10 cellular contexts compared by ENCODE assay signal in genomic region chr9:130368631-130369103, GRCh38.
DNase-seq lines count a peak whose midpoint lies in the region; FAIRE-seq and TF ChIP-seq lines count a peak whose summit lies in the region.
"Had no signal": no experiment of that assay in that cellular context is flagged by ENCODE, and none has a peak within 500 bp of the region (broad histone marks: within the 10 kb centered on the region; RNA-seq: fewer than 3 reads in every experiment).

No MANE protein-coding gene starts in this region.

- no peak overlapping the region for H2AFZ ChIP-seq in endothelial cell of umbilical vein (ENCODE audit: low read depth, low read length)
- no peak overlapping the region for H2AFZ ChIP-seq in smooth muscle cell (ENCODE audit: low read depth)

- FAIRE-seq in endothelial cell of umbilical vein (lab: Jason Lieb, UNC) = peak; percentile 42
- no peak for FAIRE-seq in urothelium cell line (lab: Jason Lieb, UNC)

- intact Hi-C loops in MCF 10A (cut with micrococcal nuclease) = no loop called here
- intact Hi-C loops in breast epithelium (cut with DNase I; ENCODE audit: low total_unique reads) = no loop called here
- intact Hi-C loops in endothelial cell of umbilical vein (cut with micrococcal nuclease) = no loop called here

- no TSS peak for BruUV-seq in MCF 10A (replicated peaks; lab: Mats Ljungman, UMichigan)
- no TSS peak for BruUV-seq in endothelial cell of umbilical vein (replicated peaks; lab: Mats Ljungman, UMichigan)

- H3K9ac ChIP-seq in endothelial cell of umbilical vein (replicated peaks; ENCODE audit: extremely low read depth, insufficient read depth, low read length) (no peak overlapping the region), smooth muscle cell (ENCODE audit: low read depth) (no peak overlapping the region)

- H3K79me2 ChIP-seq in endothelial cell of umbilical vein (ENCODE audit: control insufficient read depth, insufficient read depth, low read length) (no peaks in the 10 kb centered on the region), smooth muscle cell (ENCODE audit: low read depth) (no peaks in the 10 kb centered on the region)

- no peaks in the 10 kb centered on the region for H3F3A ChIP-seq in smooth muscle cell (ENCODE audit: low read depth)

- no peak overlapping the region for H3K4me2 ChIP-seq in endothelial cell of umbilical vein (ENCODE audit: insufficient read depth, low read length)
- no peak overlapping the region for H3K4me2 ChIP-seq in smooth muscle cell

- H3K36me3 ChIP-seq in breast epithelium = no peaks in the 10 kb centered on the region
- no peaks in the 10 kb centered on the region for H3K36me3 ChIP-seq in endothelial cell of umbilical vein (ENCODE audit: control insufficient read depth in 2 of 2, extremely low read depth in 1 of 2, insufficient read depth in 2 of 2, low read length in 2 of 2)
- no peaks in the 10 kb centered on the region for H3K36me3 ChIP-seq in smooth muscle cell (ENCODE audit: low read depth)

- H3K9me1 ChIP-seq in endothelial cell of umbilical vein (replicated peaks; ENCODE audit: control insufficient read depth, extremely low read depth, insufficient read depth, low read length) = no peaks in the 10 kb centered on the region

- POLR2A ChIA-PET in MCF 10A (lab: Yijun Ruan, JAX) = no interaction called here
- POLR2A ChIA-PET in endothelial cell of umbilical vein (lab: Charles Lee) = no interaction called here

- WGBS in smooth muscle cell (ENCODE audit: low lambda C conversion rate) = 54% methylated on average over 8 of the region's 8 CpGs

- no peaks in the 10 kb centered on the region for H4K20me1 ChIP-seq in endothelial cell of umbilical vein (replicated peaks; ENCODE audit: control insufficient read depth, extremely low read depth, insufficient read depth, low read length)
- H4K20me1 ChIP-seq in smooth muscle cell (ENCODE audit: low read depth) = no peaks in the 10 kb centered on the region

- dilution Hi-C loops in endothelial cell of umbilical vein (cut with MboI; ENCODE audit: extremely low pct_ligation_motif_present, low sequenced_read_pairs) = no loop called here

- no peak overlapping the region for H3K27ac Mint-ChIP-seq in MCF 10A (ENCODE audit: low read depth, unreplicated experiment)

- H3K27me3 ChIP-seq in breast epithelium (no peaks in the 10 kb centered on the region), endothelial cell of umbilical vein (ENCODE audit: control insufficient read depth in 2 of 2, insufficient read depth in 2 of 2, low read length in 2 of 2) (no peaks in the 10 kb centered on the region), smooth muscle cell (ENCODE audit: low read depth) (no peaks in the 10 kb centered on the region)

- H3K36me3 Mint-ChIP-seq in MCF 10A (ENCODE audit: insufficient read depth, unreplicated experiment) = no peaks in the 10 kb centered on the region

- CTCF ChIA-PET in MCF 10A (lab: Yijun Ruan, JAX) = no interaction called here
- CTCF ChIA-PET in endothelial cell of umbilical vein (lab: Charles Lee) = interaction anchor here (1.0 kb wide), 1 partner anchor 15 kb away, joined by 3 read pairs; no protein-coding TSS in a partner anchor

- TF ChIP-seq CTCF in MCF 10A (IDR thresholded peaks at IDR 0.05; ENCODE audit: unreplicated experiment) = peak; percentile 7
- TF ChIP-seq CTCF in breast epithelium (IDR thresholded peaks at IDR 0.05) = no peak
- no peak for TF ChIP-seq CTCF in endothelial cell of umbilical vein (IDR thresholded peaks at IDR 0.05; ENCODE audit: extremely low read depth in 1 of 2, insufficient read depth in 1 of 2, low read depth in 1 of 2, low read length in 2 of 2)
- no peak for TF ChIP-seq CTCF in smooth muscle cell (IDR thresholded peaks at IDR 0.05; ENCODE audit: borderline replicate concordance, insufficient read depth, poor library complexity, severe bottlenecking)

- no peaks in the 10 kb centered on the region for H3K4me1 ChIP-seq in breast epithelium
- H3K4me1 ChIP-seq in endothelial cell of umbilical vein (ENCODE audit: control insufficient read depth, extremely low read depth, insufficient read depth, low read length) = no peaks in the 10 kb centered on the region
- H3K4me1 ChIP-seq in smooth muscle cell (ENCODE audit: low read depth) = no peaks in the 10 kb centered on the region

- H3K4me3 Mint-ChIP-seq in MCF 10A (ENCODE audit: unreplicated experiment) = no peak overlapping the region

- DNase-seq in MCF 10A (ENCODE audit: unreplicated experiment) (no peak), breast epithelium (ENCODE audit: low spot score in 2 of 2) (no peak), RPMI8226 (peak; percentile 55), endothelial cell of umbilical vein (ENCODE audit: low read depth, low spot score) (peak; percentile 19), urothelium cell line (ENCODE audit: low spot score) (peak; percentile 37), hepatic stellate cell (ENCODE audit: low spot score) (no peak), NCI-H2107 (lab: John Stamatoyannopoulos, UW) (no peak), smooth muscle cell (lab: John Stamatoyannopoulos, UW; ENCODE audit: unreplicated experiment) (no peak)
- DNase-seq: hypothalamus, NCI-H1694 had no signal

- TF ChIP-seq POLR2A in breast epithelium (IDR thresholded peaks at IDR 0.05) = no peak
- no peak for TF ChIP-seq POLR2A in endothelial cell of umbilical vein (IDR thresholded peaks at IDR 0.05; ENCODE audit: low read depth, low read length)

- H3K9me3 ChIP-seq in breast epithelium (no peaks in the 10 kb centered on the region), endothelial cell of umbilical vein (replicated peaks; ENCODE audit: control insufficient read depth, insufficient read depth, low read length) (no peaks in the 10 kb centered on the region), smooth muscle cell (replicated peaks; ENCODE audit: low read depth) (no peaks in the 10 kb centered on the region)

- H3K4me3 ChIP-seq in breast epithelium (no peak overlapping the region), endothelial cell of umbilical vein (replicated peaks in 1 of 3; ENCODE audit: insufficient read depth in 1 of 3, low read depth in 1 of 3, low read length in 3 of 3) (no peak overlapping the region), smooth muscle cell (no peak overlapping the region)

- H3K4me1 Mint-ChIP-seq in MCF 10A (ENCODE audit: insufficient read depth, unreplicated experiment) = peaks cover 9% of the 10 kb centered on the region

- no peak overlapping the region for H3K27ac ChIP-seq in breast epithelium
- H3K27ac ChIP-seq in endothelial cell of umbilical vein (ENCODE audit: insufficient read depth, low read depth, low read length) = no peak overlapping the region
- no peak overlapping the region for H3K27ac ChIP-seq in smooth muscle cell (ENCODE audit: low read depth)

- peaks cover 5% of the 10 kb centered on the region for H3K27me3 Mint-ChIP-seq in MCF 10A (ENCODE audit: insufficient read depth, unreplicated experiment)

- H3K9me3 Mint-ChIP-seq in MCF 10A (ENCODE audit: unreplicated experiment) = peaks cover 5% of the 10 kb centered on the region

TF ChIP-seq in endothelial cell of umbilical vein, 7 proteins besides CTCF, POLR2A, EP300 and RAD21:
- no peak for TF ChIP-seq JUN (IDR thresholded peaks at IDR 0.05; ENCODE audit: borderline replicate concordance, insufficient read depth, insufficient read length, low read depth)
- peak; percentile 18 for TF ChIP-seq FOS (IDR thresholded peaks at IDR 0.05; ENCODE audit: borderline replicate concordance, insufficient read depth, low read length)
- no peak for TF ChIP-seq MYC (IDR thresholded peaks at IDR 0.05; ENCODE audit: low read depth, low read length)
- peak; percentile 78 for TF ChIP-seq GATA2 (IDR thresholded peaks at IDR 0.05; ENCODE audit: insufficient read depth, insufficient read length, low read depth, low read length)
- TF ChIP-seq MAX (IDR thresholded peaks at IDR 0.05; ENCODE audit: insufficient read depth, insufficient read length) = no peak

Comparison
In these comparisons a context has a peak if more than half of its experiments do, and no peak if none do; other contexts are left out.
1. DNase-seq: peak in RPMI8226 (single experiment), endothelial cell of umbilical vein (single experiment) and urothelium cell line (single experiment); none in MCF 10A (single experiment), breast epithelium (0 of 2), hepatic stellate cell (single experiment), NCI-H2107 (single experiment) and smooth muscle cell (single experiment).